19 cellular contexts compared by ENCODE assay signal in genomic region chr3:116322761-116323160, GRCh38.
DNase-seq lines count a peak whose midpoint lies in the region; ATAC-seq and TF ChIP-seq lines count a peak whose summit lies in the region.
"Had no signal": no experiment of that assay in that cellular context is flagged by ENCODE, and none has a peak within 500 bp of the region (broad histone marks: within the 10 kb centered on the region; RNA-seq: fewer than 3 reads in every experiment).

No MANE protein-coding gene starts in this region.

- H2AFZ ChIP-seq in GM23338: no peak overlapping the region
- H2AFZ ChIP-seq: GM23248 had no signal

- H3K36me3 ChIP-seq in GM23338 (ENCODE audit: insufficient read depth) (no peaks in the 10 kb centered on the region), uterus (no peaks in the 10 kb centered on the region)
- H3K36me3 ChIP-seq: BLaER1 had no signal

- in situ Hi-C loops in astrocyte of the cerebellum (cut with HindIII; ENCODE audit: low sequenced_read_pairs): loop anchor here (5.0 kb wide), 1 partner anchor 35 kb away; no protein-coding TSS in a partner anchor

- no peaks in the 10 kb centered on the region for H3K9me3 ChIP-seq in uterus
- H3K9me3 ChIP-seq: BLaER1, Caco-2 had no signal

- H3K4me1 ChIP-seq in GM23338 (ENCODE audit: insufficient read depth): peaks cover 8% of the 10 kb centered on the region; the same call in 1 of the 2 replicates
- H3K4me1 ChIP-seq in uterus: no peaks in the 10 kb centered on the region
- H3K4me1 ChIP-seq: BLaER1, Caco-2 had no signal

- no peak for TF ChIP-seq POLR2A in uterus (IDR thresholded peaks at IDR 0.05)

- ATAC-seq in GM23338: no peak
- no peak for ATAC-seq in Right ventricle myocardium superior (ENCODE audit: poor library complexity)
- ATAC-seq: CD8-positive, alpha-beta T cell; HCT116 had no signal

- no peaks in the 10 kb centered on the region for H3K36me3 Mint-ChIP-seq in GM23338 (ENCODE audit: low read depth)
- H3K36me3 Mint-ChIP-seq: CD4-positive, CD25-positive, alpha-beta regulatory T cell; CD8-positive, alpha-beta T cell had no signal

- intact Hi-C loops in Right ventricle myocardium superior (cut with DNase I): no loop called here
- intact Hi-C loops in uterus (cut with DNase I; ENCODE audit: low total_unique reads): no loop called here

- no peaks in the 10 kb centered on the region for H3K27me3 ChIP-seq in GM23338 (ENCODE audit: insufficient read depth)
- H3K27me3 ChIP-seq in uterus: no peaks in the 10 kb centered on the region
- H3K27me3 ChIP-seq: BLaER1 had no signal

- no peak overlapping the region for H3K4me2 ChIP-seq in GM23338
- H3K4me2 ChIP-seq: BLaER1 had no signal

- H3K27ac ChIP-seq in GM23338 (ENCODE audit: low read depth) (no peak overlapping the region), uterus (no peak overlapping the region)
- H3K27ac ChIP-seq: 22Rv1, BLaER1, C4-2B, GM23248 had no signal

- no peaks in the 10 kb centered on the region for H3K27me3 Mint-ChIP-seq in GM23338 (ENCODE audit: insufficient read depth, low read depth, poor library complexity)
- H3K27me3 Mint-ChIP-seq: B cell; CD4-positive, CD25-positive, alpha-beta regulatory T cell had no signal

- H3K4me3 ChIP-seq in GM23338 (no peak overlapping the region), astrocyte of the cerebellum (ENCODE audit: low read depth, low read length) (no peak overlapping the region), fibroblast of the aortic adventitia (ENCODE audit: low read depth, low read length) (no peak overlapping the region), retinal pigment epithelial cell (ENCODE audit: low read length) (no peak overlapping the region), uterus (no peak overlapping the region)
- H3K4me3 ChIP-seq: BLaER1, GM23248 had no signal

- DNase-seq in GM23338 (ENCODE audit: low spot score) (no peak), astrocyte of the cerebellum (ENCODE audit: low read depth) (peak; percentile 49), fibroblast of the aortic adventitia (ENCODE audit: low read depth) (peak; percentile 4), retinal pigment epithelial cell (ENCODE audit: low read depth) (peak; percentile 12), Right ventricle myocardium superior (no peak), uterus (no peak), NCI-H2227 (lab: John Stamatoyannopoulos, UW; ENCODE audit: unreplicated experiment) (no peak)
- DNase-seq: Caco-2; CD4-positive, CD25-positive, alpha-beta regulatory T cell; CD8-positive, alpha-beta T cell; DMS153; DND-41; GM23248; H9 had no signal

- no peak overlapping the region for H3K4me3 Mint-ChIP-seq in GM23338
- H3K4me3 Mint-ChIP-seq: B cell; CD4-positive, CD25-positive, alpha-beta regulatory T cell; CD8-positive, alpha-beta T cell; H9 had no signal

- no peaks in the 10 kb centered on the region for H3K9me3 Mint-ChIP-seq in GM23338
- H3K9me3 Mint-ChIP-seq: H9 had no signal

- no peaks in the 10 kb centered on the region for H4K20me1 ChIP-seq in GM23338 (replicated peaks; ENCODE audit: insufficient read depth)
- H4K20me1 ChIP-seq: BLaER1 had no signal

- H3K9me2 ChIP-seq in GM23338 (ENCODE audit: insufficient read depth): no peaks in the 10 kb centered on the region

- H3K27ac Mint-ChIP-seq in GM23338: 0 out of 2 replicates have a peak overlapping the region, but pooled peaks have one; percentile 25
- H3K27ac Mint-ChIP-seq: B cell; CD4-positive, CD25-positive, alpha-beta regulatory T cell; CD8-positive, alpha-beta T cell; H9 had no signal

- H3K4me1 Mint-ChIP-seq in GM23338: peaks cover 7% of the 10 kb centered on the region; the same call in 2 of the 3 replicates
- H3K4me1 Mint-ChIP-seq: B cell; CD4-positive, CD25-positive, alpha-beta regulatory T cell had no signal

- TF ChIP-seq CTCF in GM23338 (conservative IDR thresholded peaks at IDR 0.05; ENCODE audit: low read depth in 2 of 2): no peak
- no peak for TF ChIP-seq CTCF in astrocyte of the cerebellum (IDR thresholded peaks at IDR 0.05; ENCODE audit: low read depth, low read length, missing control alignments)
- no peak for TF ChIP-seq CTCF in fibroblast of the aortic adventitia (IDR thresholded peaks at IDR 0.05; ENCODE audit: insufficient read depth, low read length)
- no peak for TF ChIP-seq CTCF in retinal pigment epithelial cell (conservative IDR thresholded peaks at IDR 0.05; ENCODE audit: low read depth, low read length)
- no peak for TF ChIP-seq CTCF in uterus (IDR thresholded peaks at IDR 0.05)

- H3F3A ChIP-seq in GM23338 (replicated peaks; ENCODE audit: low read depth): no peaks in the 10 kb centered on the region

- H3K79me2 ChIP-seq in GM23338 (replicated peaks; ENCODE audit: insufficient read depth): no peaks in the 10 kb centered on the region

TF ChIP-seq in GM23338, 12 proteins besides CTCF, POLR2A, EP300 and RAD21 (continues in another document):
- TF ChIP-seq POLR2AphosphoS5 (IDR thresholded peaks at IDR 0.05; ENCODE audit: low read depth): no peak
- no peak for TF ChIP-seq REST (IDR thresholded peaks at IDR 0.05; ENCODE audit: unreplicated experiment)
- no peak for TF ChIP-seq EZH2 (IDR thresholded peaks at IDR 0.05; ENCODE audit: low read depth, unreplicated experiment)
- no peak for TF ChIP-seq STAT1 (IDR thresholded peaks at IDR 0.05; ENCODE audit: unreplicated experiment)
- no peak for TF ChIP-seq EZH2phosphoT487 (IDR thresholded peaks at IDR 0.05; ENCODE audit: unreplicated experiment)
- TF ChIP-seq JUNB (IDR thresholded peaks at IDR 0.05; ENCODE audit: unreplicated experiment): no peak
- TF ChIP-seq NANOG (IDR thresholded peaks at IDR 0.05; ENCODE audit: borderline replicate concordance): no peak
- no peak for TF ChIP-seq ZNF114 (CRISPR knock-in tag; IDR thresholded peaks at IDR 0.05)
- no peak for TF ChIP-seq CREB1 (CRISPR knock-in tag; IDR thresholded peaks at IDR 0.05; ENCODE audit: low read depth)
- no peak for TF ChIP-seq ZNF331 (CRISPR knock-in tag; IDR thresholded peaks at IDR 0.05; ENCODE audit: low read depth)

Comparison
In these comparisons a context has a peak if more than half of its experiments do, and no peak if none do; other contexts are left out.
1. DNase-seq: peak in astrocyte of the cerebellum (single experiment), fibroblast of the aortic adventitia (single experiment) and retinal pigment epithelial cell (single experiment); none in GM23338 (single experiment), Right ventricle myocardium superior (single experiment), uterus (0 of 2) and NCI-H2227 (single experiment).